ENCODE assay signal across 15 cellular contexts in genomic region chr2:197085665-197086064, GRCh38.
DNase-seq lines count a peak whose midpoint lies in the region; ATAC-seq, FAIRE-seq and TF ChIP-seq lines count a peak whose summit lies in the region.
"Had no signal": no experiment of that assay in that cellular context is flagged by ENCODE, and none has a peak within 500 bp of the region (broad histone marks: within the 10 kb centered on the region; RNA-seq: fewer than 3 reads in every experiment).

No MANE protein-coding gene starts in this region.

- no peaks in the 10 kb centered on the region for H3K9me3 ChIP-seq in naive thymus-derived CD4-positive, alpha-beta T cell (ENCODE audit: control insufficient read depth in 2 of 3, low read length in 3 of 3)
- H3K9me3 ChIP-seq: A549 had no signal

- no peaks in the 10 kb centered on the region for H3K27me3 Mint-ChIP-seq in activated T-cell treated with anti-CD3 and anti-CD28 coated beads, Interleukin-2, amount 50 U/mL, for 72 hours (ENCODE audit: low read depth)
- no peaks in the 10 kb centered on the region for H3K27me3 Mint-ChIP-seq in T-cell
- no peaks in the 10 kb centered on the region for H3K27me3 Mint-ChIP-seq in naive thymus-derived CD4-positive, alpha-beta T cell
- H3K27me3 Mint-ChIP-seq in stimulated activated naive B cell treated with anti-CD40 and anti-IgM and Interleukin-4, amounts not matched to agents 10 μg/mL and 1 μg/mL and 100 μg/mL, for 72 hours: no peaks in the 10 kb centered on the region
- H3K27me3 Mint-ChIP-seq: CD4-positive, alpha-beta memory T cell had no signal

- H3K27ac Mint-ChIP-seq in activated T-cell treated with anti-CD3 and anti-CD28 coated beads, Interleukin-2, amount 50 U/mL, for 72 hours: peak overlapping the region; percentile 71
- H3K27ac Mint-ChIP-seq in T-cell: peak overlapping the region; percentile 19 to 33
- peak overlapping the region in 6 of 9 donors; percentile 7 to 78 (median 52) for H3K27ac Mint-ChIP-seq in naive thymus-derived CD4-positive, alpha-beta T cell
- H3K27ac Mint-ChIP-seq in stimulated activated naive B cell treated with anti-CD40 and anti-IgM and Interleukin-4, amounts not matched to agents 10 μg/mL and 1 μg/mL and 100 μg/mL, for 72 hours: peak overlapping the region; percentile 48

- H3K4me3 Mint-ChIP-seq in activated T-cell treated with anti-CD3 and anti-CD28 coated beads, Interleukin-2, amount 50 U/mL, for 72 hours: no peak overlapping the region
- no peak overlapping the region for H3K4me3 Mint-ChIP-seq in T-cell
- H3K4me3 Mint-ChIP-seq in naive thymus-derived CD4-positive, alpha-beta T cell: peak overlapping the region in 1 of 10 donors; percentile 41
- no peak overlapping the region for H3K4me3 Mint-ChIP-seq in stimulated activated naive B cell treated with anti-CD40 and anti-IgM and Interleukin-4, amounts not matched to agents 10 μg/mL and 1 μg/mL and 100 μg/mL, for 72 hours
- H3K4me3 Mint-ChIP-seq: CD4-positive, alpha-beta memory T cell had no signal

- H3K36me3 Mint-ChIP-seq in activated T-cell treated with anti-CD3 and anti-CD28 coated beads, Interleukin-2, amount 50 U/mL, for 72 hours (ENCODE audit: insufficient read depth in 2 of 2): peaks cover 17 to 37% of the 10 kb centered on the region in 2 donors
- H3K36me3 Mint-ChIP-seq in T-cell: peaks cover 81% of the 10 kb centered on the region
- H3K36me3 Mint-ChIP-seq in naive thymus-derived CD4-positive, alpha-beta T cell: peaks cover 36 to 80% (median 59%) of the 10 kb centered on the region in 5 donors
- peaks cover 44 to 69% of the 10 kb centered on the region in 2 donors for H3K36me3 Mint-ChIP-seq in stimulated activated naive B cell treated with anti-CD40 and anti-IgM and Interleukin-4, amounts not matched to agents 10 μg/mL and 1 μg/mL and 100 μg/mL, for 72 hours

- H3K4me1 Mint-ChIP-seq in activated T-cell treated with anti-CD3 and anti-CD28 coated beads, Interleukin-2, amount 50 U/mL, for 72 hours (ENCODE audit: low read depth): peaks cover 4% of the 10 kb centered on the region
- peaks cover 14 to 20% (median 15%) of the 10 kb centered on the region in 3 donors for H3K4me1 Mint-ChIP-seq in T-cell
- peaks cover 14 to 24% (median 21%) of the 10 kb centered on the region in 7 donors for H3K4me1 Mint-ChIP-seq in naive thymus-derived CD4-positive, alpha-beta T cell
- peaks cover 17 to 31% of the 10 kb centered on the region in 2 donors for H3K4me1 Mint-ChIP-seq in stimulated activated naive B cell treated with anti-CD40 and anti-IgM and Interleukin-4, amounts not matched to agents 10 μg/mL and 1 μg/mL and 100 μg/mL, for 72 hours

- no peaks in the 10 kb centered on the region for H3K4me1 ChIP-seq in naive thymus-derived CD4-positive, alpha-beta T cell (ENCODE audit: control insufficient read depth in 2 of 2, insufficient read depth in 2 of 2, low read length in 2 of 2)
- H3K4me1 ChIP-seq: A549 had no signal

- CTCF ChIA-PET in T-cell (lab: Charles Lee): no interaction called here
- CTCF ChIA-PET in naive thymus-derived CD4-positive, alpha-beta T cell (lab: Charles Lee): interaction anchor here (0.5 to 1.2 kb wide), 2 partner anchors 27 to 352 kb away, joined by 3 to 4 read pairs; no protein-coding TSS in a partner anchor

- POLR2A ChIA-PET in T-cell (lab: Charles Lee): no interaction called here
- POLR2A ChIA-PET in naive thymus-derived CD4-positive, alpha-beta T cell (lab: Charles Lee): no interaction called here

- intact Hi-C loops in naive thymus-derived CD4-positive, alpha-beta T cell (cut with micrococcal nuclease): loop anchor here in 1 of 2 donors (2.0 kb wide), 1 partner anchor 15 kb away; no protein-coding TSS in a partner anchor

- FAIRE-seq in GM12891 (lab: Jason Lieb, UNC): no peak
- FAIRE-seq: A549 had no signal

- TF ChIP-seq POLR2A in GM12891 (IDR thresholded peaks at IDR 0.05; ENCODE audit: low read depth, low read length): no peak

- no peaks in the 10 kb centered on the region for H3K9me3 Mint-ChIP-seq in activated T-cell treated with anti-CD3 and anti-CD28 coated beads, Interleukin-2, amount 50 U/mL, for 72 hours
- H3K9me3 Mint-ChIP-seq in T-cell: no peaks in the 10 kb centered on the region
- no peaks in the 10 kb centered on the region for H3K9me3 Mint-ChIP-seq in naive thymus-derived CD4-positive, alpha-beta T cell
- H3K9me3 Mint-ChIP-seq in stimulated activated naive B cell treated with anti-CD40 and anti-IgM and Interleukin-4, amounts not matched to agents 10 μg/mL and 1 μg/mL and 100 μg/mL, for 72 hours: peaks cover 2 to 3% of the 10 kb centered on the region in 2 donors
- H3K9me3 Mint-ChIP-seq: CD4-positive, alpha-beta memory T cell had no signal

- no peak for ATAC-seq in activated T-cell treated with anti-CD3 and anti-CD28 coated beads, Interleukin-2, amount 50 U/mL, for 72 hours (replicated peaks in 1 of 2)
- ATAC-seq in T-cell (replicated peaks in 1 of 4): no peak
- no peak for ATAC-seq in naive thymus-derived CD4-positive, alpha-beta T cell
- ATAC-seq in stimulated activated naive B cell treated with anti-CD40 and anti-IgM and Interleukin-4, amounts not matched to agents 10 μg/mL and 1 μg/mL and 100 μg/mL, for 72 hours (replicated peaks): no peak
- ATAC-seq: A549 had no signal

- no peak for DNase-seq in activated T-cell treated with anti-CD3 and anti-CD28 coated beads, Interleukin-2, amount 50 U/mL, for 72 hours
- no peak for DNase-seq in activated T-cell treated with anti-CD3 and anti-CD28 coated beads, Interleukin-2, amount 50 U/mL, for 1 hour
- DNase-seq in T-cell (no peak), GM12891 (ENCODE audit: insufficient read length, low spot score) (no peak), D341Med (ENCODE audit: low spot score) (no peak)
- DNase-seq in naive thymus-derived CD4-positive, alpha-beta T cell: no peak
- no peak for DNase-seq in stimulated activated naive B cell treated with anti-CD40 and anti-IgM and Interleukin-4, amounts not matched to agents 10 μg/mL and 1 μg/mL and 100 μg/mL, for 72 hours
- DNase-seq: AML-193; CD4-positive, alpha-beta memory T cell; GF-D8; KG1; NCI-H1048; NCI-H2107 had no signal

- no peak overlapping the region for H3K27ac ChIP-seq in naive thymus-derived CD4-positive, alpha-beta T cell (ENCODE audit: low read depth, low read length)
- H3K27ac ChIP-seq: A549, HL-60 had no signal

- no peaks in the 10 kb centered on the region for H3K27me3 ChIP-seq in naive thymus-derived CD4-positive, alpha-beta T cell (ENCODE audit: control insufficient read depth in 2 of 2, insufficient read depth in 2 of 2, low read length in 2 of 2)

- no peak overlapping the region for H3K4me3 ChIP-seq in naive thymus-derived CD4-positive, alpha-beta T cell (ENCODE audit: low read length)
- H3K4me3 ChIP-seq: A549 had no signal

- peaks cover 33 to 83% (median 38%) of the 10 kb centered on the region in 3 experiments for H3K36me3 ChIP-seq in naive thymus-derived CD4-positive, alpha-beta T cell (ENCODE audit: control insufficient read depth in 2 of 3, insufficient read depth in 3 of 3, low read length in 3 of 3)

TF ChIP-seq in GM12891, 5 proteins besides CTCF, POLR2A, EP300 and RAD21:
- TF ChIP-seq PAX5 (IDR thresholded peaks at IDR 0.05; ENCODE audit: insufficient read depth, low read length, severe bottlenecking) (no peak), TAF1 (IDR thresholded peaks at IDR 0.05; ENCODE audit: low read depth, low read length) (no peak), SPI1 (IDR thresholded peaks at IDR 0.05; ENCODE audit: low read depth, low read length) (no peak), POU2F2 (IDR thresholded peaks at IDR 0.05; ENCODE audit: low read depth, low read length) (no peak), POLR2AphosphoS5 (IDR thresholded peaks at IDR 0.05; ENCODE audit: low read depth, low read length) (no peak)
